Comparison of ENCODE assay signal across 13 cellular contexts in genomic region chr6:72952808-72953630, GRCh38.
DNase-seq lines count a peak whose midpoint lies in the region; ATAC-seq and TF ChIP-seq lines count a peak whose summit lies in the region.
"Had no signal": no experiment of that assay in that cellular context is flagged by ENCODE, and none has a peak within 500 bp of the region (broad histone marks: within the 10 kb centered on the region; RNA-seq: fewer than 3 reads in every experiment).

No MANE protein-coding gene starts in this region.

- peaks cover 10% of the 10 kb centered on the region for H3K4me1 Mint-ChIP-seq in activated T-helper 1 cell treated with anti-CD3 and anti-CD28 coated beads, Interleukin-12 subunit alpha, Interleukin-12 subunit beta, Interleukin-2, Interleukin-4 antibody, amounts not matched to agents 30 ng/mL and 10 ng/mL and 1 ng/mL, durations not matched to agents 14 hours and 24 hours and 36 hours (ENCODE audit: low read depth)

- no peaks in the 10 kb centered on the region for H3K27me3 Mint-ChIP-seq in activated T-helper 1 cell treated with anti-CD3 and anti-CD28 coated beads, Interleukin-12 subunit alpha, Interleukin-12 subunit beta, Interleukin-2, Interleukin-4 antibody, amounts not matched to agents 30 ng/mL and 10 ng/mL and 1 ng/mL, durations not matched to agents 14 hours and 24 hours and 36 hours (ENCODE audit: insufficient read depth)

- H3K36me3 Mint-ChIP-seq in activated T-helper 1 cell treated with anti-CD3 and anti-CD28 coated beads, Interleukin-12 subunit alpha, Interleukin-12 subunit beta, Interleukin-2, Interleukin-4 antibody, amounts not matched to agents 30 ng/mL and 10 ng/mL and 1 ng/mL, durations not matched to agents 14 hours and 24 hours and 36 hours (ENCODE audit: low read depth) = no peaks in the 10 kb centered on the region

- intact Hi-C loops in activated T-helper 1 cell treated with anti-CD3 and anti-CD28 coated beads, Interleukin-12 subunit alpha, Interleukin-12 subunit beta, Interleukin-2, Interleukin-4 antibody, amounts not matched to agents 30 ng/mL and 10 ng/mL and 1 ng/mL, durations not matched to agents 14 hours and 24 hours and 36 hours (cut with micrococcal nuclease) = no loop called here

- ATAC-seq in GM21447 (IDR thresholded peaks at IDR 0.05; ENCODE audit: unreplicated experiment) = no peak

- no peak for TF ChIP-seq CTCF in LNCaP clone FGC (IDR thresholded peaks at IDR 0.05; ENCODE audit: control insufficient read depth, extremely low read depth, insufficient read depth)

- DNase-seq in DMS53 treated with DMSO at 0.1 percent for 48 hours (lab: John Stamatoyannopoulos, UW; ENCODE audit: unreplicated experiment) (peak; percentile 95), LNCaP clone FGC (ENCODE audit: low read depth) (peak; percentile 52), dermis blood vessel endothelial cell (peak; percentile 10), myocyte (ENCODE audit: low read depth) (peak; percentile 61), inferior parietal cortex (ENCODE audit: extremely low spot score) (no peak), NCI-H1417 (lab: John Stamatoyannopoulos, UW) (no peak)
- DNase-seq in activated T-helper 1 cell treated with anti-CD3 and anti-CD28 coated beads, Interleukin-12 subunit alpha, Interleukin-12 subunit beta, Interleukin-2, Interleukin-4 antibody, amounts not matched to agents 30 ng/mL and 10 ng/mL and 1 ng/mL, durations not matched to agents 14 hours and 24 hours and 36 hours (ENCODE audit: low spot score) = no peak
- DNase-seq: aorta, islet precursor cell, NCI-H2171 treated with DMSO at 0.1 percent for 48 hours, RPMI8226 had no signal

- no peak overlapping the region for H3K4me3 ChIP-seq in LNCaP clone FGC (ENCODE audit: low read depth, low read length)
- H3K4me3 ChIP-seq: BLaER1 treated with 17β-estradiol and CSF1 and Interleukin-3, amounts not matched to agents 10 nM and 100 nM had no signal

- no peak overlapping the region for H3K4me3 Mint-ChIP-seq in activated T-helper 1 cell treated with anti-CD3 and anti-CD28 coated beads, Interleukin-12 subunit alpha, Interleukin-12 subunit beta, Interleukin-2, Interleukin-4 antibody, amounts not matched to agents 30 ng/mL and 10 ng/mL and 1 ng/mL, durations not matched to agents 14 hours and 24 hours and 36 hours

- no peak overlapping the region for H3K27ac Mint-ChIP-seq in activated T-helper 1 cell treated with anti-CD3 and anti-CD28 coated beads, Interleukin-12 subunit alpha, Interleukin-12 subunit beta, Interleukin-2, Interleukin-4 antibody, amounts not matched to agents 30 ng/mL and 10 ng/mL and 1 ng/mL, durations not matched to agents 14 hours and 24 hours and 36 hours

- H3K9me3 Mint-ChIP-seq in activated T-helper 1 cell treated with anti-CD3 and anti-CD28 coated beads, Interleukin-12 subunit alpha, Interleukin-12 subunit beta, Interleukin-2, Interleukin-4 antibody, amounts not matched to agents 30 ng/mL and 10 ng/mL and 1 ng/mL, durations not matched to agents 14 hours and 24 hours and 36 hours = no peaks in the 10 kb centered on the region

Comparison
In these comparisons a context has a peak if more than half of its experiments do, and no peak if none do; other contexts are left out.
1. DNase-seq: peak in DMS53 treated with DMSO at 0.1 percent for 48 hours (single experiment), LNCaP clone FGC (single experiment), dermis blood vessel endothelial cell (single experiment) and myocyte (single experiment); none in inferior parietal cortex (single experiment), activated T-helper 1 cell treated with anti-CD3 and anti-CD28 coated beads, Interleukin-12 subunit alpha, Interleukin-12 subunit beta, Interleukin-2, Interleukin-4 antibody, amounts not matched to agents 30 ng/mL and 10 ng/mL and 1 ng/mL, durations not matched to agents 14 hours and 24 hours and 36 hours (single experiment) and NCI-H1417 (0 of 3).